In the genomic region with DNA sequence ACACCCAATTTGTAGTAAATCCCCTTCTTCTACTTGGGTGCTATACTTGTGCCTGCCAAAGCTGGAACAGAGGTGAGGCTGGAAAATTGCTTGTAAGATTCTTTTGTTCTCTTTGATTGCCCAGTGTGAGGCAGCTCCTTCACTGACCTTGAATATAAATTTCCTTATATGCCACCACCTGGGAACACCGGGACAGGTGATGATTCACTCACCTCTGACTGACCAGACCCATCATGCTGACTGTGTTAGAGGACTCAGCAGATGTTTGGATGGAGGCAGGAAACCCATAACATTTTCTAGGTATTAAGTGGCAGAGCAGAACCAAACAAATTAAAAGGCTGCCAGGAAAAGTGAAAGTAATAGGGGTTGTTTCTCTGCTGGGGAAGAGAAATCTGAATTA, we compare ENCODE assay signal across 1 cellular context.
TF ChIP-seq lines count a peak whose summit lies in the region.

No MANE protein-coding gene starts in this region.

TF ChIP-seq in WTC11, 78 proteins besides CTCF, POLR2A, EP300 and RAD21 (continued from another document):
- TF ChIP-seq ELF4 (CRISPR knock-in tag; IDR thresholded peaks at IDR 0.05; ENCODE audit: low read depth) (no peak), ZNF263 (CRISPR knock-in tag; IDR thresholded peaks at IDR 0.05; ENCODE audit: low read depth) (no peak)
TF ChIP-seq in WTC11: peak in this region for 0.
